Comparison of ENCODE assay signal across 15 cellular contexts in genomic region chr5:152086668-152087067, GRCh38.
DNase-seq lines count a peak whose midpoint lies in the region; ATAC-seq and TF ChIP-seq lines count a peak whose summit lies in the region.
"Had no signal": no experiment of that assay in that cellular context is flagged by ENCODE, and none has a peak within 500 bp of the region (broad histone marks: within the 10 kb centered on the region; RNA-seq: fewer than 3 reads in every experiment).

No MANE protein-coding gene starts in this region.

- H3K4me1 Mint-ChIP-seq in endodermal cell: peaks cover 29% of the 10 kb centered on the region
- H3K4me1 Mint-ChIP-seq in neural progenitor cell: peaks cover 36% of the 10 kb centered on the region
- H3K4me1 Mint-ChIP-seq: GM23338 had no signal

- no peak for TF ChIP-seq POLR2A in upper lobe of left lung (IDR thresholded peaks at IDR 0.05)

- H3K36me3 Mint-ChIP-seq in endodermal cell (ENCODE audit: low read depth) (no peaks in the 10 kb centered on the region), neural progenitor cell (no peaks in the 10 kb centered on the region)
- H3K36me3 Mint-ChIP-seq: CD4-positive, alpha-beta memory T cell had no signal

- H3K9ac ChIP-seq in endodermal cell (ENCODE audit: extremely low read depth, low read length, poor library complexity, severe bottlenecking) (no peak overlapping the region), neural progenitor cell (no peak overlapping the region)

- no peak overlapping the region for H2AFZ ChIP-seq in neural progenitor cell (replicated peaks)
- H2AFZ ChIP-seq: GM23338 had no signal

- H3K27ac Mint-ChIP-seq in endodermal cell (no peak overlapping the region), neural progenitor cell (no peak overlapping the region)
- H3K27ac Mint-ChIP-seq: CD4-positive, alpha-beta memory T cell; GM23338; H9 had no signal

- H3K79me2 ChIP-seq in neural progenitor cell (ENCODE audit: low read depth): no peaks in the 10 kb centered on the region

- no peaks in the 10 kb centered on the region for H3K9me3 Mint-ChIP-seq in endodermal cell
- H3K9me3 Mint-ChIP-seq in neural progenitor cell: no peaks in the 10 kb centered on the region
- H3K9me3 Mint-ChIP-seq: GM23338, H9 had no signal

- no peaks in the 10 kb centered on the region for H3F3A ChIP-seq in neural progenitor cell (ENCODE audit: low read depth)

- WGBS in endodermal cell (ENCODE audit: insufficient coverage in 1 of 2, insufficient read length in 1 of 2), 2 experiments: 47 to 63% methylated on average over 1 to 3 of the region's 3 CpGs
- 52 to 63% methylated on average over 3 of the region's 3 CpGs for WGBS in upper lobe of left lung, 2 donors

- H3K4me3 ChIP-seq in endodermal cell (ENCODE audit: low read length) (peak overlapping the region; percentile 41), neural progenitor cell (no peak overlapping the region), upper lobe of left lung (no peak overlapping the region)
- H3K4me3 ChIP-seq: GM23338 had no signal

- H3K4me1 ChIP-seq in endodermal cell (ENCODE audit: control insufficient read depth, insufficient read depth, low read length): peaks cover 22% of the 10 kb centered on the region
- peaks cover 8% of the 10 kb centered on the region for H3K4me1 ChIP-seq in neural progenitor cell
- no peaks in the 10 kb centered on the region for H3K4me1 ChIP-seq in upper lobe of left lung

- no peak overlapping the region for H3K4me3 Mint-ChIP-seq in endodermal cell
- H3K4me3 Mint-ChIP-seq in neural progenitor cell: no peak overlapping the region
- H3K4me3 Mint-ChIP-seq: CD4-positive, alpha-beta memory T cell; GM23338; H9 had no signal

- H3K27me3 ChIP-seq in endodermal cell (ENCODE audit: control insufficient read depth, insufficient read depth, low read length, poor library complexity, severe bottlenecking): peaks cover 47% of the 10 kb centered on the region
- peaks cover 6% of the 10 kb centered on the region for H3K27me3 ChIP-seq in neural progenitor cell
- H3K27me3 ChIP-seq in upper lobe of left lung: no peaks in the 10 kb centered on the region

- no peaks in the 10 kb centered on the region for H3K9me3 ChIP-seq in endodermal cell (ENCODE audit: control insufficient read depth, low read length)
- no peaks in the 10 kb centered on the region for H3K9me3 ChIP-seq in neural progenitor cell (ENCODE audit: low read depth)
- H3K9me3 ChIP-seq in upper lobe of left lung: no peaks in the 10 kb centered on the region

- no peak for TF ChIP-seq CTCF in endodermal cell (conservative IDR thresholded peaks at IDR 0.05)
- TF ChIP-seq CTCF in neural progenitor cell (IDR thresholded peaks at IDR 0.05): no peak
- TF ChIP-seq CTCF in upper lobe of left lung (IDR thresholded peaks at IDR 0.05): no peak

- peaks cover 69% of the 10 kb centered on the region for H3K27me3 Mint-ChIP-seq in endodermal cell (ENCODE audit: insufficient read depth)
- peaks cover 5% of the 10 kb centered on the region for H3K27me3 Mint-ChIP-seq in neural progenitor cell (ENCODE audit: insufficient read depth, low read depth)

- H3K36me3 ChIP-seq in endodermal cell (ENCODE audit: control insufficient read depth, insufficient read depth, low read length) (no peaks in the 10 kb centered on the region), neural progenitor cell (no peaks in the 10 kb centered on the region), upper lobe of left lung (no peaks in the 10 kb centered on the region)

- no peak overlapping the region for H3K27ac ChIP-seq in endodermal cell (ENCODE audit: low read depth, low read length)
- no peak overlapping the region for H3K27ac ChIP-seq in neural progenitor cell
- no peak overlapping the region for H3K27ac ChIP-seq in upper lobe of left lung

- H3K4me2 ChIP-seq in neural progenitor cell: peak overlapping the region; percentile 28
- H3K4me2 ChIP-seq: GM23338 had no signal

- no peak for TF ChIP-seq EP300 in upper lobe of left lung (IDR thresholded peaks at IDR 0.05)

- no peaks in the 10 kb centered on the region for H4K20me1 ChIP-seq in neural progenitor cell (ENCODE audit: low read depth)

- peak; percentile 53 for DNase-seq in NCI-H82 treated with DMSO at 0.1 percent for 48 hours (lab: John Stamatoyannopoulos, UW; ENCODE audit: unreplicated experiment)
- peak; percentile 68 for DNase-seq in endodermal cell
- peak; percentile 36 for DNase-seq in neural progenitor cell (ENCODE audit: low spot score)
- DNase-seq in upper lobe of left lung: no peak
- DNase-seq in NCI-H510A (lab: John Stamatoyannopoulos, UW): no peak
- DNase-seq: C1 segment of cervical spinal cord; Calu3; CD4-positive, alpha-beta memory T cell; COR-L47; DMS153; DND-41; H9 had no signal

- ATAC-seq in HG03378 (IDR thresholded peaks at IDR 0.05; ENCODE audit: unreplicated experiment) (no peak), upper lobe of left lung (ENCODE audit: low FRiP score in 2 of 2) (no peak)
- ATAC-seq: GM23338, HCT116 had no signal

Comparison
In these comparisons a context has a peak if more than half of its experiments do, and no peak if none do; other contexts are left out.
1. DNase-seq: peak in NCI-H82 treated with DMSO at 0.1 percent for 48 hours (single experiment), endodermal cell (single experiment) and neural progenitor cell (single experiment); none in upper lobe of left lung (0 of 2) and NCI-H510A (single experiment).